3 cellular contexts compared by ENCODE assay signal in the genomic region with DNA sequence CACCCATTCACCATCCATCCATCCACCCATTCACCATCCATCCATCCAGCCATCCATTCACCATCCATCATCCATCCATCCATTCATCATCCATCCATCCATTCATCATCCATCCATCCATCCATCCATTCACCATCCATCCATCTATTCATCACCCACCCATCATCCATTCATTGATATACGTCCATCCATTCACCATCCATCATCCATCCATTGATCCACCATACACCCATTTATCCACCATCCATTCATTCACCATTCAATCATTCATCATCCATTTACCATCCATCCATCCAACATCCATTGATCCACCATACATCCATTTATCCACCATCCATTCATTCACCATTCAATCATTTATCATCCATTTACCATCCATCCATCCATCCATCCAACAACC.
TF ChIP-seq lines count a peak whose summit lies in the region.

No MANE protein-coding gene starts in this region.

TF ChIP-seq in GM23338, 12 proteins besides CTCF, POLR2A, EP300 and RAD21 (continues in another document):
- TF ChIP-seq, protein P1, sequence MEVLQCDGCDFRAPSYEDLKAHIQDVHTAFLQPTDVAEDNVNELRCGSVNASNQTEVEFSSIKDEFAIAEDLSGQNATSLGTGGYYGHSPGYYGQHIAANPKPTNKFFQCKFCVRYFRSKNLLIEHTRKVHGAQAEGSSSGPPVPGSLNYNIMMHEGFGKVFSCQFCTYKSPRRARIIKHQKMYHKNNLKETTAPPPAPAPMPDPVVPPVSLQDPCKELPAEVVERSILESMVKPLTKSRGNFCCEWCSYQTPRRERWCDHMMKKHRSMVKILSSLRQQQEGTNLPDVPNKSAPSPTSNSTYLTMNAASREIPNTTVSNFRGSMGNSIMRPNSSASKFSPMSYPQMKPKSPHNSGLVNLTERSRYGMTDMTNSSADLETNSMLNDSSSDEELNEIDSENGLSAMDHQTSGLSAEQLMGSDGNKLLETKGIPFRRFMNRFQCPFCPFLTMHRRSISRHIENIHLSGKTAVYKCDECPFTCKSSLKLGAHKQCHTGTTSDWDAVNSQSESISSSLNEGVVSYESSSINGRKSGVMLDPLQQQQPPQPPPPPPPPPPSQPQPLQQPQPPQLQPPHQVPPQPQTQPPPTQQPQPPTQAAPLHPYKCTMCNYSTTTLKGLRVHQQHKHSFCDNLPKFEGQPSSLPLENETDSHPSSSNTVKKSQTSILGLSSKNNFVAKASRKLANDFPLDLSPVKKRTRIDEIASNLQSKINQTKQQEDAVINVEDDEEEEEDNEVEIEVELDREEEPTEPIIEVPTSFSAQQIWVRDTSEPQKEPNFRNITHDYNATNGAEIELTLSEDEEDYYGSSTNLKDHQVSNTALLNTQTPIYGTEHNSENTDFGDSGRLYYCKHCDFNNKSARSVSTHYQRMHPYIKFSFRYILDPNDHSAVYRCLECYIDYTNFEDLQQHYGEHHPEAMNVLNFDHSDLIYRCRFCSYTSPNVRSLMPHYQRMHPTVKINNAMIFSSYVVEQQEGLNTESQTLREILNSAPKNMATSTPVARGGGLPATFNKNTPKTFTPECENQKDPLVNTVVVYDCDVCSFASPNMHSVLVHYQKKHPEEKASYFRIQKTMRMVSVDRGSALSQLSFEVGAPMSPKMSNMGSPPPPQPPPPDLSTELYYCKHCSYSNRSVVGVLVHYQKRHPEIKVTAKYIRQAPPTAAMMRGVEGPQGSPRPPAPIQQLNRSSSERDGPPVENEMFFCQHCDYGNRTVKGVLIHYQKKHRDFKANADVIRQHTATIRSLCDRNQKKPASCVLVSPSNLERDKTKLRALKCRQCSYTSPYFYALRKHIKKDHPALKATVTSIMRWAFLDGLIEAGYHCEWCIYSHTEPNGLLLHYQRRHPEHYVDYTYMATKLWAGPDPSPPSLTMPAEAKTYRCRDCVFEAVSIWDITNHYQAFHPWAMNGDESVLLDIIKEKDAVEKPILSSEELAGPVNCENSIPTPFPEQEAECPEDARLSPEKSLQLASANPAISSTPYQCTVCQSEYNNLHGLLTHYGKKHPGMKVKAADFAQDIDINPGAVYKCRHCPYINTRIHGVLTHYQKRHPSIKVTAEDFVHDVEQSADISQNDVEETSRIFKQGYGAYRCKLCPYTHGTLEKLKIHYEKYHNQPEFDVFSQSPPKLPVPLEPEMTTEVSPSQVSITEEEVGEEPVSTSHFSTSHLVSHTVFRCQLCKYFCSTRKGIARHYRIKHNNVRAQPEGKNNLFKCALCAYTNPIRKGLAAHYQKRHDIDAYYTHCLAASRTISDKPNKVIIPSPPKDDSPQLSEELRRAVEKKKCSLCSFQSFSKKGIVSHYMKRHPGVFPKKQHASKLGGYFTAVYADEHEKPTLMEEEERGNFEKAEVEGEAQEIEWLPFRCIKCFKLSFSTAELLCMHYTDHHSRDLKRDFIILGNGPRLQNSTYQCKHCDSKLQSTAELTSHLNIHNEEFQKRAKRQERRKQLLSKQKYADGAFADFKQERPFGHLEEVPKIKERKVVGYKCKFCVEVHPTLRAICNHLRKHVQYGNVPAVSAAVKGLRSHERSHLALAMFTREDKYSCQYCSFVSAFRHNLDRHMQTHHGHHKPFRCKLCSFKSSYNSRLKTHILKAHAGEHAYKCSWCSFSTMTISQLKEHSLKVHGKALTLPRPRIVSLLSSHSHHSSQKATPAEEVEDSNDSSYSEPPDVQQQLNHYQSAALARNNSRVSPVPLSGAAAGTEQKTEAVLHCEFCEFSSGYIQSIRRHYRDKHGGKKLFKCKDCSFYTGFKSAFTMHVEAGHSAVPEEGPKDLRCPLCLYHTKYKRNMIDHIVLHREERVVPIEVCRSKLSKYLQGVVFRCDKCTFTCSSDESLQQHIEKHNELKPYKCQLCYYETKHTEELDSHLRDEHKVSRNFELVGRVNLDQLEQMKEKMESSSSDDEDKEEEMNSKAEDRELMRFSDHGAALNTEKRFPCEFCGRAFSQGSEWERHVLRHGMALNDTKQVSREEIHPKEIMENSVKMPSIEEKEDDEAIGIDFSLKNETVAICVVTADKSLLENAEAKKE (CRISPR knock-in tag; IDR thresholded peaks at IDR 0.05), result no peak

TF ChIP-seq in HEK293, 187 proteins besides CTCF, POLR2A, EP300 and RAD21 (continued from another document):
- TF ChIP-seq ZNF266 (tag by site-specific recombination; IDR thresholded peaks at IDR 0.05; ENCODE audit: low read depth), result no peak
- TF ChIP-seq, protein P2, sequence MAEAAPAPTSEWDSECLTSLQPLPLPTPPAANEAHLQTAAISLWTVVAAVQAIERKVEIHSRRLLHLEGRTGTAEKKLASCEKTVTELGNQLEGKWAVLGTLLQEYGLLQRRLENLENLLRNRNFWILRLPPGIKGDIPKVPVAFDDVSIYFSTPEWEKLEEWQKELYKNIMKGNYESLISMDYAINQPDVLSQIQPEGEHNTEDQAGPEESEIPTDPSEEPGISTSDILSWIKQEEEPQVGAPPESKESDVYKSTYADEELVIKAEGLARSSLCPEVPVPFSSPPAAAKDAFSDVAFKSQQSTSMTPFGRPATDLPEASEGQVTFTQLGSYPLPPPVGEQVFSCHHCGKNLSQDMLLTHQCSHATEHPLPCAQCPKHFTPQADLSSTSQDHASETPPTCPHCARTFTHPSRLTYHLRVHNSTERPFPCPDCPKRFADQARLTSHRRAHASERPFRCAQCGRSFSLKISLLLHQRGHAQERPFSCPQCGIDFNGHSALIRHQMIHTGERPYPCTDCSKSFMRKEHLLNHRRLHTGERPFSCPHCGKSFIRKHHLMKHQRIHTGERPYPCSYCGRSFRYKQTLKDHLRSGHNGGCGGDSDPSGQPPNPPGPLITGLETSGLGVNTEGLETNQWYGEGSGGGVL (tag by site-specific recombination; IDR thresholded peaks at IDR 0.05), result no peak
- no peak for TF ChIP-seq ZNF473 (tag by site-specific recombination; IDR thresholded peaks at IDR 0.05)
- no peak for TF ChIP-seq ZNF704 (tag by site-specific recombination; IDR thresholded peaks at IDR 0.05)
- peak; percentile 84 for TF ChIP-seq ZNF366 (tag by site-specific recombination; conservative IDR thresholded peaks at IDR 0.05)
- peak; percentile 98 for TF ChIP-seq ZBTB17 (tag by site-specific recombination; IDR thresholded peaks at IDR 0.05)
- no peak for TF ChIP-seq ZNF837 (tag by site-specific recombination; IDR thresholded peaks at IDR 0.05)
- no peak for TF ChIP-seq ZNF664 (tag by site-specific recombination; IDR thresholded peaks at IDR 0.05)
- TF ChIP-seq GFI1B (tag by site-specific recombination; IDR thresholded peaks at IDR 0.05), result no peak
- TF ChIP-seq SCRT2 (tag by site-specific recombination; IDR thresholded peaks at IDR 0.05), result no peak
- TF ChIP-seq MZF1 (tag by site-specific recombination; IDR thresholded peaks at IDR 0.05; ENCODE audit: borderline replicate concordance), result no peak
- TF ChIP-seq YY2 (tag by site-specific recombination; IDR thresholded peaks at IDR 0.05), result no peak
- TF ChIP-seq SP2 (tag by site-specific recombination; IDR thresholded peaks at IDR 0.05), result no peak
- no peak for TF ChIP-seq GLIS1 (tag by site-specific recombination; IDR thresholded peaks at IDR 0.05)
TF ChIP-seq in HEK293: peak in this region for 2.

TF ChIP-seq in WTC11, 78 proteins besides CTCF, POLR2A, EP300 and RAD21:
- TF ChIP-seq USF1 (CRISPR knock-in tag; IDR thresholded peaks at IDR 0.05) (no peak), ZNF219 (CRISPR knock-in tag; IDR thresholded peaks at IDR 0.05; ENCODE audit: borderline replicate concordance) (no peak), NFE2L1 (CRISPR knock-in tag; IDR thresholded peaks at IDR 0.05) (0 out of 2 replicates have a peak, but pooled peaks have one; percentile 32), PREB (CRISPR knock-in tag; IDR thresholded peaks at IDR 0.05; ENCODE audit: borderline replicate concordance) (no peak)
